10 cellular contexts compared by ENCODE assay signal in genomic region chr20:1897486-1897885, GRCh38. TPM values are rescaled to one million over a fixed set of nuclear protein-coding genes. Genes with fewer than 3 reads are reported as not detected.
DNase-seq lines count a peak whose midpoint lies in the region; ATAC-seq and TF ChIP-seq lines count a peak whose summit lies in the region.
"Had no signal": no experiment of that assay in that cellular context is flagged by ENCODE, and none has a peak within 500 bp of the region (broad histone marks: within the 10 kb centered on the region; RNA-seq: fewer than 3 reads in every experiment).

No MANE protein-coding gene starts in this region.

- H3K27me3 Mint-ChIP-seq in Calu3 (ENCODE audit: unreplicated experiment) = no peaks in the 10 kb centered on the region

- H3K36me3 Mint-ChIP-seq in Calu3 (ENCODE audit: insufficient read depth, unreplicated experiment) = peaks cover 31% of the 10 kb centered on the region

- intact Hi-C loops in Calu3 (cut with micrococcal nuclease; ENCODE audit: unreplicated experiment) = loop anchor here (5.0 kb wide), 1 partner anchor 95 kb away; no protein-coding TSS in a partner anchor
- intact Hi-C loops in psoas muscle (cut with DNase I) = loop anchor here (5.0 to 10.0 kb wide), 3 partner anchors 45 to 207 kb away; partner anchors contain the start of gene STK35 (in 2 of the 2)

- no TSS peak for BruUV-seq in Calu3 (replicated peaks; lab: Mats Ljungman, UMichigan)

- H3K9me3 ChIP-seq in psoas muscle = no peaks in the 10 kb centered on the region
- H3K9me3 ChIP-seq: thyroid gland had no signal

- DNase-seq in Calu3 (no peak), OCI-M1 (lab: John Stamatoyannopoulos, UW) (peak; percentile 77), epithelial cell of proximal tubule (ENCODE audit: low read depth) (no peak), psoas muscle (no peak), T-helper 2 cell (no peak), NCI-H526 treated with DMSO at 0.1 percent for 48 hours (lab: John Stamatoyannopoulos, UW) (no peak)
- DNase-seq: thyroid gland had no signal

- H3K4me1 Mint-ChIP-seq in Calu3 (ENCODE audit: low read depth, unreplicated experiment) = peaks cover 45% of the 10 kb centered on the region

- 88 to 94% (median 93%) methylated on average over 2 of the region's 2 CpGs for WGBS in psoas muscle, 3 donors

- peaks cover 29% of the 10 kb centered on the region for H3K4me1 ChIP-seq in psoas muscle
- H3K4me1 ChIP-seq: parathyroid adenoma had no signal

- CTCF ChIA-PET in Calu3 (lab: Charles Lee) = interaction anchor here (0.7 kb wide), 1 partner anchor 65 kb away, joined by 3 read pairs; no protein-coding TSS in a partner anchor

- H3K4me3 ChIP-seq in epithelial cell of proximal tubule (ENCODE audit: low read depth, low read length) = peak overlapping the region; percentile 86
- no peak overlapping the region for H3K4me3 ChIP-seq in psoas muscle
- H3K4me3 ChIP-seq: thyroid gland had no signal

- ATAC-seq in psoas muscle (no peak), HG03108 (IDR thresholded peaks at IDR 0.05; ENCODE audit: unreplicated experiment) (no peak)
- ATAC-seq in activated CD4-positive, CD25-positive, alpha-beta regulatory T cell treated with anti-CD3 and anti-CD28 coated beads, Interleukin-2, amount 50 U/mL, for 24 hours = no peak

- peak overlapping the region; percentile 60 for H3K27ac ChIP-seq in psoas muscle
- H3K27ac ChIP-seq: parathyroid adenoma had no signal

- peak overlapping the region; percentile 87 for H3K4me3 Mint-ChIP-seq in Calu3 (ENCODE audit: low read depth, unreplicated experiment)

- H3K27ac Mint-ChIP-seq in Calu3 (ENCODE audit: unreplicated experiment) = no peak overlapping the region

- H3K27me3 ChIP-seq in psoas muscle (ENCODE audit: insufficient read depth in 3 of 3, low read length in 2 of 3) = no peaks in the 10 kb centered on the region
- H3K27me3 ChIP-seq: thyroid gland had no signal

- H3K36me3 ChIP-seq in psoas muscle (ENCODE audit: insufficient read depth in 1 of 2, low read depth in 1 of 2) = peaks cover 0 to 4% of the 10 kb centered on the region in 2 donors
- H3K36me3 ChIP-seq: thyroid gland had no signal

- TF ChIP-seq CTCF in Calu3 (IDR thresholded peaks at IDR 0.05; ENCODE audit: unreplicated experiment) (no peak), epithelial cell of proximal tubule (conservative IDR thresholded peaks at IDR 0.05; ENCODE audit: low read depth, low read length) (no peak), psoas muscle (IDR thresholded peaks at IDR 0.05) (no peak)

- no peaks in the 10 kb centered on the region for H3K9me3 Mint-ChIP-seq in Calu3 (ENCODE audit: low read depth, unreplicated experiment)

RNA-seq across cellular contexts. Expression of gene SIRPA, which starts 2.3 kb away (rescaled TPM):
- total RNA-seq in Calu3 (2022) (24.0 and 28.3 TPM in 2 replicates), epithelial cell of proximal tubule (49.8 and 50.6 TPM in 2 replicates), psoas muscle (10 to 100 TPM; 14.9 to 42.9 (median 22.7) TPM)
- polyA plus RNA-seq in psoas muscle = 10 to 100 TPM in 2 of 3 donors, 1 to 10 TPM in 1; 6.2 to 15.5 (median 14.3) TPM
